ENCODE assay signal across 8 cellular contexts in the genomic region with DNA sequence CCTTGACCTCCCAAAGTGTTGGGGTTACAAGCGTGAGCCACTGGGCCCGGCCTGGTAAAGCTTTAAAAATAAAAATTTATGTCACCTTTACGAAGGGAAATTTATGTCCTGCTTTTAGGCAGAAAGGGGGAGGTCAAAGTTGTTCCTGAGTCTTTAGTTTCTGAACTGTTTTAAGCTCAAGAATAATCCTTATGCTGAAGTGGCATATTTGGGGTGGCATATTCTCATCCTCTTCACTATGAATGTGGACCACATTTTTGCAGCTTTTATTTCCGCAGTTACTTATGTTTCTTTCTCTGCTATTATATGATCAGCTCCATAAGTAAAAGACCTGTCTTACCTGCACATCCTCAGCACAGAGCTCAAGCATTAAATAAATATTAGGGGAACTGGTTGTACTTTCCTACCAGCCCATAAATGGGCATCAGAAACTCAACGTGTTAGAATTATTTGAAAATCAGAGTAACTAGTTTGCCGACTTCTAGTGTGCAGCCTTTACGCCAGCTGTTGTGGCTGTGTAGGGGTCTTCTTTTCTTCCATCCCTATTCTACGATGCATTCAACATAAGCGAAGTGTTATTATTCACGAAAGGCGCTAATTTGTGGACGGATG. TPM values are rescaled to one million over a fixed set of nuclear protein-coding genes. Genes with fewer than 3 reads are reported as not detected.
DNase-seq lines count a peak whose midpoint lies in the region; ATAC-seq, FAIRE-seq and TF ChIP-seq lines count a peak whose summit lies in the region.

No MANE protein-coding gene starts in this region.

- TF ChIP-seq POLR2A in IMR-90 (IDR thresholded peaks at IDR 0.05; ENCODE audit: low read depth, low read length) (no peak), H54 (IDR thresholded peaks at IDR 0.05; ENCODE audit: low read depth, low read length) (no peak), GM12892 (IDR thresholded peaks at IDR 0.05; ENCODE audit: low read depth, low read length) (no peak)

- in situ Hi-C loops in IMR-90 (cut with MboI; ENCODE audit: low sequenced_read_pairs), result no loop called here

- H3K4ac ChIP-seq in IMR-90 (ENCODE audit: low read depth, low read length), result peak overlapping the region; percentile 45; the same call in 1 of the 2 replicates

- peak overlapping the region; percentile 20; the same call in 1 of the 2 replicates for H3K14ac ChIP-seq in IMR-90 (replicated peaks; ENCODE audit: low read depth, low read length)

- no peak for TF ChIP-seq RAD21 in IMR-90 (IDR thresholded peaks at IDR 0.05; ENCODE audit: low read length)

- TF ChIP-seq CTCF in AG04450 (IDR thresholded peaks at IDR 0.05; ENCODE audit: low read depth, low read length), result no peak
- TF ChIP-seq CTCF in IMR-90 (conservative IDR thresholded peaks at IDR 0.05; ENCODE audit: low read depth, low read length), result no peak
- TF ChIP-seq CTCF in choroid plexus epithelial cell (conservative IDR thresholded peaks at IDR 0.05; ENCODE audit: low read depth, low read length), result no peak
- TF ChIP-seq CTCF in RWPE1 (conservative IDR thresholded peaks at IDR 0.05; ENCODE audit: low read depth), result no peak

- CTCF ChIA-PET in AG04450 (lab: Charles Lee) (interaction anchor here (0.9 to 1.0 kb wide), 2 partner anchors 18 to 263 kb away, joined by 3 to 5 read pairs; no protein-coding TSS in a partner anchor), IMR-90 (lab: Yijun Ruan, JAX) (interaction anchor here (1.1 kb wide), 1 partner anchor 249 kb away, joined by 4 read pairs; no protein-coding TSS in a partner anchor), RWPE1 (lab: Yijun Ruan, JAX) (no interaction called here)

- no peaks in the 10 kb centered on the region for H3K36me3 Mint-ChIP-seq in natural killer cell treated with Interleukin-12 subunit alpha and Interleukin-12 subunit beta and Interleukin-15 and Interleukin-18, amount 100 ng/mL, for 72 hours

- peaks cover 16 to 22% of the 10 kb centered on the region in 2 donors for H3K4me1 Mint-ChIP-seq in natural killer cell treated with Interleukin-12 subunit alpha and Interleukin-12 subunit beta and Interleukin-15 and Interleukin-18, amount 100 ng/mL, for 72 hours (ENCODE audit: low read depth in 2 of 2)

- intact Hi-C loops in IMR-90 (cut with micrococcal nuclease), result loop anchor here (2.0 kb wide), 1 partner anchor 72 kb away; a partner anchor contains a TSS

- H3K9me3 ChIP-seq in AG04450 (ENCODE audit: control insufficient read depth, insufficient read depth, low read length) (no peaks in the 10 kb centered on the region; the same call in 1 of the 2 replicates), IMR-90 (ENCODE audit: control insufficient read depth, insufficient read depth, low read length) (no peaks in the 10 kb centered on the region)

- DNase-seq in AG04450 (ENCODE audit: low read depth, low spot score), result no peak
- DNase-seq in IMR-90, result no peak
- DNase-seq in choroid plexus epithelial cell (ENCODE audit: low read depth), result no peak
- no peak for DNase-seq in natural killer cell treated with Interleukin-12 subunit alpha and Interleukin-12 subunit beta and Interleukin-15 and Interleukin-18, amount 100 ng/mL, for 72 hours (ENCODE audit: low spot score)
- DNase-seq in H54 (ENCODE audit: insufficient read length, low spot score), result no peak
- DNase-seq in RWPE1 (ENCODE audit: low spot score), result no peak
- no peak for DNase-seq in GM12892 (ENCODE audit: insufficient read length)

- no peak overlapping the region for H3K56ac ChIP-seq in IMR-90 (ENCODE audit: extremely low read depth, insufficient read depth, low read length)

- no peak for FAIRE-seq in H54 (lab: Jason Lieb, UNC)
- FAIRE-seq in GM12892 (lab: Jason Lieb, UNC), result no peak

- peaks cover 2% of the 10 kb centered on the region for H3K4me1 ChIP-seq in IMR-90 (ENCODE audit: control insufficient read depth, insufficient read depth, low read length)

- WGBS in IMR-90 (ENCODE audit: extremely low coverage in 2 of 2, insufficient read length in 1 of 2), 2 experiments, result no CpG with 5 or more reads among the region's 12 CpGs

- no peak for ATAC-seq in IMR-90 (ENCODE audit: low read depth)
- ATAC-seq in natural killer cell treated with Interleukin-12 subunit alpha and Interleukin-12 subunit beta and Interleukin-15 and Interleukin-18, amount 100 ng/mL, for 72 hours, result no peak
- no peak for ATAC-seq in HG03354 (IDR thresholded peaks at IDR 0.05; ENCODE audit: poor library complexity, severe bottlenecking, unreplicated experiment)

- peak overlapping the region; percentile 81 to 93 for H3K27ac Mint-ChIP-seq in natural killer cell treated with Interleukin-12 subunit alpha and Interleukin-12 subunit beta and Interleukin-15 and Interleukin-18, amount 100 ng/mL, for 72 hours

- H3K4me3 Mint-ChIP-seq in natural killer cell treated with Interleukin-12 subunit alpha and Interleukin-12 subunit beta and Interleukin-15 and Interleukin-18, amount 100 ng/mL, for 72 hours, result peak overlapping the region; percentile 83

- no peak overlapping the region for H2AK5ac ChIP-seq in IMR-90 (ENCODE audit: low read depth, low read length)

- H2AK9ac ChIP-seq in IMR-90 (replicated peaks; ENCODE audit: low read depth, low read length, poor library complexity), result no peak overlapping the region

- 0 out of 2 replicates have a peak overlapping the region, but pooled peaks have one; percentile 8 for H4K91ac ChIP-seq in IMR-90 (ENCODE audit: insufficient read depth, low read depth, low read length)

- BruUV-seq in IMR-90 (replicated peaks; lab: Mats Ljungman, UMichigan), result no TSS peak

- peaks cover 0 to 3% of the 10 kb centered on the region in 2 donors for H3K27me3 Mint-ChIP-seq in natural killer cell treated with Interleukin-12 subunit alpha and Interleukin-12 subunit beta and Interleukin-15 and Interleukin-18, amount 100 ng/mL, for 72 hours

- H3K9me1 ChIP-seq in IMR-90 (ENCODE audit: insufficient read depth, low read length), result no peaks in the 10 kb centered on the region

- H3K18ac ChIP-seq in IMR-90 (ENCODE audit: low read depth, low read length), result no peak overlapping the region; the same call in 1 of the 2 replicates

- H3K79me1 ChIP-seq in IMR-90 (ENCODE audit: low read depth in 1 of 2, low read length in 2 of 2), result peaks cover 3 to 16% of the 10 kb centered on the region in 2 experiments; a peak in 1 of 4 replicates

- peak overlapping the region; percentile 33; the same call in 1 of the 2 replicates for H2BK120ac ChIP-seq in IMR-90 (ENCODE audit: low read depth, low read length)

- H3K36me3 ChIP-seq in IMR-90 (ENCODE audit: control insufficient read depth, insufficient read depth, low read length), result no peaks in the 10 kb centered on the region

- peak overlapping the region; percentile 48 for H3K4me2 ChIP-seq in IMR-90 (ENCODE audit: low read depth, low read length)

- dilution Hi-C loops in IMR-90 (cut with HindIII; ENCODE audit: low sequenced_read_pairs, unreplicated experiment), result no loop called here

- no peak overlapping the region for H3K27ac ChIP-seq in AG04450 (ENCODE audit: low read depth, low read length)
- peak overlapping the region; percentile 4; the same call in 1 of the 2 replicates for H3K27ac ChIP-seq in IMR-90 (ENCODE audit: insufficient read depth, low read length)
- no peak overlapping the region for H3K27ac ChIP-seq in RWPE1

- no peak overlapping the region for H3K23ac ChIP-seq in IMR-90 (ENCODE audit: low read depth, low read length)

- no peaks in the 10 kb centered on the region for H4K20me1 ChIP-seq in IMR-90 (ENCODE audit: insufficient read depth, low read length)

- H2BK15ac ChIP-seq in IMR-90 (ENCODE audit: low read depth, low read length), result no peak overlapping the region

- peak overlapping the region; percentile 21; the same call in 1 of the 2 replicates for H3K9ac ChIP-seq in IMR-90 (ENCODE audit: low read depth, low read length)

- peak overlapping the region; percentile 70 for H3K4me3 ChIP-seq in AG04450 (ENCODE audit: low read depth, low read length)
- H3K4me3 ChIP-seq in IMR-90 (ENCODE audit: insufficient read depth, low read depth, low read length), result no peak overlapping the region
- peak overlapping the region; percentile 81 for H3K4me3 ChIP-seq in choroid plexus epithelial cell (ENCODE audit: low read depth, low read length)

- H2AFZ ChIP-seq in IMR-90 (replicated peaks; ENCODE audit: low read length, poor library complexity), result no peak overlapping the region

- H3K9me3 Mint-ChIP-seq in natural killer cell treated with Interleukin-12 subunit alpha and Interleukin-12 subunit beta and Interleukin-15 and Interleukin-18, amount 100 ng/mL, for 72 hours, result no peaks in the 10 kb centered on the region

- H4K5ac ChIP-seq in IMR-90 (ENCODE audit: low read depth, low read length), result peak overlapping the region; percentile 57; the same call in 1 of the 2 replicates

- H2BK5ac ChIP-seq in IMR-90 (ENCODE audit: low read depth, low read length, poor library complexity, severe bottlenecking), result no peak overlapping the region

- no peak overlapping the region for H2BK20ac ChIP-seq in IMR-90 (ENCODE audit: low read depth, low read length)

- no peaks in the 10 kb centered on the region for H3K27me3 ChIP-seq in AG04450 (ENCODE audit: control insufficient read depth, insufficient read depth, low read length)
- no peaks in the 10 kb centered on the region; the same call in 1 of the 2 replicates for H3K27me3 ChIP-seq in IMR-90 (ENCODE audit: control insufficient read depth, insufficient read depth, low read length)

- H4K8ac ChIP-seq in IMR-90 (ENCODE audit: low read depth in 2 of 2, low read length in 2 of 2), result peak overlapping the region; percentile 24 to 72; a peak in 3 of 4 replicates

- POLR2A ChIA-PET in AG04450 (lab: Yijun Ruan, JAX), result no interaction called here
- POLR2A ChIA-PET in IMR-90 (lab: Charles Lee; ENCODE audit: unreplicated experiment), result no interaction called here
- POLR2A ChIA-PET in RWPE1 (lab: Yijun Ruan, JAX; ENCODE audit: low non-redundant PET), result no interaction called here

TF ChIP-seq in IMR-90, 13 proteins besides CTCF, POLR2A, EP300 and RAD21 (continues in another document):
- no peak for TF ChIP-seq MXI1 (IDR thresholded peaks at IDR 0.05; ENCODE audit: borderline replicate concordance, low read depth, low read length)
- no peak for TF ChIP-seq CEBPB (IDR thresholded peaks at IDR 0.05; ENCODE audit: low read depth, low read length)
- no peak for TF ChIP-seq RCOR1 (IDR thresholded peaks at IDR 0.05; ENCODE audit: insufficient replicate concordance, low read length)
- TF ChIP-seq CHD1 (IDR thresholded peaks at IDR 0.05; ENCODE audit: low read depth, low read length), result no peak

RNA-seq across cellular contexts. Expression of a gene that starts 0.9 kb away (rescaled TPM):
- 1.1 and 1.9 TPM in 2 replicates for polyA plus RNA-seq in AG04450 (2011; rRNA removed)
- polyA minus RNA-seq in AG04450 (2011; rRNA and poly(A)+ RNA removed), result 0.60 and 2.9 TPM in 2 replicates
- total RNA-seq in IMR-90 (2012; rRNA removed), result 0.54 and 3.3 TPM in 2 replicates
- polyA plus RNA-seq in IMR-90 (2012; rRNA removed), result 0.90 and 1.1 TPM in 2 replicates
- polyA plus RNA-seq in IMR-90 (2012; cell fraction: cytosol; rRNA removed), result 0.10 and 0.18 TPM in 2 replicates
- polyA plus RNA-seq in IMR-90 (2012; cell fraction: nucleus; rRNA removed; ENCODE audit: low replicate concordance), result 0.18 and 1.1 TPM in 2 replicates
- total RNA-seq in natural killer cell treated with Interleukin-12 subunit alpha and Interleukin-12 subunit beta and Interleukin-15 and Interleukin-18, amount 100 ng/mL, for 72 hours, result 1 to 10 TPM; 4.2 to 7.7 TPM
- not detected for polyA plus RNA-seq in GM12892 (2012; ENCODE audit: missing spikeins)
